1 cellular context compared by ENCODE assay signal in genomic region chr13:111280666-111281577, GRCh38.
TF ChIP-seq lines count a peak whose summit lies in the region.

No MANE protein-coding gene starts in this region.

TF ChIP-seq in endothelial cell of umbilical vein, 7 proteins besides CTCF, POLR2A, EP300 and RAD21 (continued from another document):
- TF ChIP-seq MAX (IDR thresholded peaks at IDR 0.05; ENCODE audit: insufficient read depth, insufficient read length), result no peak
- TF ChIP-seq MYC (IDR thresholded peaks at IDR 0.05; ENCODE audit: low read depth, low read length), result no peak
